8 cellular contexts compared by ENCODE assay signal in the genomic region with DNA sequence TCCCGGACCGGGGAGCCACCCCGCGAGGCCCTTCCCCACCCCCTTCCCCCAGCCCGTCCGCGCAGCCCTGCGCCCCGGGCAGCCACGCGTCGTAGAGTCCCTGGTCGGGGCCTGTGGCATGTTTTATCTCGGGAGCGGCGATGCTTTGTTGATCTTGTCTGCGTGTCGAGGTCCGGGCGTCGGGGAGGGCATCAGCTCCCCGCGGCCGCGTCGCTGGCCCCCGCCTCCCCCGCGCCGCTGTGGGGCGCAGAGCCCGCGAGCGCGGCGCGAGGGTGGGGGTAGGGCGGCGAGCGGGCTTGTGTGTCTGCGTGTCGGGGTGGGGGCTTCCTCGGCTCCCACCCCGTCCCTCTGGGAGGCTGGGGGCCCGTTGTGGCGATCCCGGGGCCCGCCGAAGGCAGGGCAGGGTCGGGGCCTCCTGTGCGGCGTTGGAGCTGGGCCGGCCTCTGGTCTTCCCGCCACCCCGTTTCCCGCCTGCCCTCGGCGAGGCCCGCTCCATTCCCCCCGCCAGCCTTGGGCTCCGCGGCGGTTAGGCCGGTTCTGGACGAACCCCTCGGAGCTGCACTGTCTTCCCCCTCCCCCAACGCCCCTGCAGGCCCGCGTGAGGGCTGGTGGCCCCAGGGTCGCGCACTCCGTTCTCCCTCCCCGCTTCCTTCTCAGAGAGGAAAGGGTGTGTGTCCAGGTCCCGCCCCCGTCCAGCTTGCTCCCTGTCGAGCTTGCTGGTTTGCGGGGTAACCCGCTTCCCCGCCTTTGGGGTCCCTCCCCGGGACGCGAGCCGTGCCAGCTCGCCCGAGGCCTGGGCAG. TPM values are rescaled to one million over a fixed set of nuclear protein-coding genes. Genes with fewer than 3 reads are reported as not detected.
A peak's percentile ranks its signal among the peaks of the same experiment; 100 is the strongest.
DNase-seq lines count a peak whose midpoint lies in the region; ATAC-seq and TF ChIP-seq lines count a peak whose summit lies in the region.

No MANE protein-coding gene starts in this region.

- peak; percentile 40 for ATAC-seq in GM18511 (IDR thresholded peaks at IDR 0.05; ENCODE audit: unreplicated experiment)
- peak; percentile 20 for ATAC-seq in HG03039 (IDR thresholded peaks at IDR 0.05; ENCODE audit: unreplicated experiment)

- peak overlapping the region; percentile 85 for H3K27ac ChIP-seq in neutrophil
- peak overlapping the region; percentile 97 to 99 for H3K27ac ChIP-seq in tibial artery

- DNase-seq in ACHN (peak; percentile 18), OCI-M1 (lab: John Stamatoyannopoulos, UW) (peak; percentile 56), fibroblast of villous mesenchyme (ENCODE audit: low read depth) (peak; percentile 6), tibial artery (peak; percentile 67 to 83)
- peak; percentile 81 for DNase-seq in activated effector memory CD4-positive, alpha-beta T cell treated with anti-CD3 and anti-CD28 coated beads, Interleukin-2, amount 50 U/mL, for 16 hours

- no peaks in the 10 kb centered on the region for H3K9me3 ChIP-seq in neutrophil
- H3K9me3 ChIP-seq in tibial artery: no peaks in the 10 kb centered on the region

- H3K27me3 ChIP-seq in neutrophil (no peaks in the 10 kb centered on the region), tibial artery (no peaks in the 10 kb centered on the region)

- H3K4me3 ChIP-seq in fibroblast of villous mesenchyme (ENCODE audit: low read depth, low read length) (peak overlapping the region; percentile 92), neutrophil (ENCODE audit: low read depth in 1 of 2, low read length in 1 of 2) (peak overlapping the region; percentile 88 to 95), tibial artery (peak overlapping the region; percentile 99 to 100)

- H3K36me3 ChIP-seq in neutrophil (no peaks in the 10 kb centered on the region), tibial artery (peaks cover 0 to 4% (median 0%) of the 10 kb centered on the region in 3 donors)

- peaks cover 16 to 17% of the 10 kb centered on the region in 2 experiments for H3K4me1 ChIP-seq in neutrophil (ENCODE audit: control insufficient read depth in 1 of 2, insufficient read depth in 1 of 2, low read depth in 1 of 2, low read length in 1 of 2)
- peaks cover 0 to 51% (median 15%) of the 10 kb centered on the region in 4 donors for H3K4me1 ChIP-seq in tibial artery

- in situ Hi-C loops in ACHN (cut with HindIII; ENCODE audit: low pct_ligation_motif_present, low pct_unique_long_range_greater_than_20kb, low sequenced_read_pairs): no loop called here

- intact Hi-C loops in tibial artery (cut with DNase I; ENCODE audit: low total_unique reads): loop anchor here (5.0 kb wide), 1 partner anchor 64 kb away; the partner anchor contains the start of gene C3orf33

- TF ChIP-seq CTCF in fibroblast of villous mesenchyme (IDR thresholded peaks at IDR 0.05; ENCODE audit: insufficient read depth, low read depth, low read length): no peak
- no peak for TF ChIP-seq CTCF in neutrophil (IDR thresholded peaks at IDR 0.05)
- no peak for TF ChIP-seq CTCF in tibial artery (IDR thresholded peaks at IDR 0.05)

RNA-seq across cellular contexts. Expression of gene GMPS, which starts 0.7 kb away (rescaled TPM):
- total RNA-seq in fibroblast of villous mesenchyme: 41.9 and 52.2 TPM in 2 replicates

RNA-seq across cellular contexts. Expression of gene SLC33A1, which starts 16.9 kb away (rescaled TPM):
- total RNA-seq in fibroblast of villous mesenchyme: 46.7 and 57.0 TPM in 2 replicates

Comparison
In these comparisons a context has a peak if more than half of its experiments do, and no peak if none do; other contexts are left out.
1. Peak in every context shown above with its lines: DNase-seq, ATAC-seq, H3K4me3 ChIP-seq and H3K27ac ChIP-seq.
2. DNase-seq: peak in every context shown above with its lines; median percentile 81 in activated effector memory CD4-positive, alpha-beta T cell treated with anti-CD3 and anti-CD28 coated beads, Interleukin-2, amount 50 U/mL, for 16 hours; 75 in tibial artery; 56 in OCI-M1; 18 in ACHN; 6 in fibroblast of villous mesenchyme.